7 cellular contexts compared by ENCODE assay signal in the genomic region with DNA sequence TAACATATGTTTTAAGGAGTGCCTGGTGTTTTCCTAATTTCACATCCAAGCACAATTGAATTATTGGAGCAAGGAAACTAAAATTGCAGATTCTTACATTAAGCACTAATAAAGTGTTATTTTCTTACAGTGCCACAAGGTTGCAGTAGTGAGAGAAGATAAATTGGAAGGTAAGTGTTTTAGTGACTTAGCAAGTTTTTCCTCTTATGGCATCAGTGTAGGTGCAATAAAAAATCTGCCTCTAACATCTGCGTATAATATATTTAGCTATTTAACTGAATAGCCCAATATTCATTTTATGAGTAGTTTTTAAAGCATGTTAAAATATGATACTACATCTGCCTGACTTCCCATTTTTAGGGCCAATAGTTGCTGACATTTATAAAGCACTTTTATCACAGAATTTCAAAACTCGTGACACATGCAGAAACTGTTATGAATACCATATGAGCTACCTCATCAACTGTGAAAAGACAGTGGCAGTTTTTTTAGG. TPM values are rescaled to one million over a fixed set of nuclear protein-coding genes. Genes with fewer than 3 reads are reported as not detected.
A peak's percentile ranks its signal among the peaks of the same experiment; 100 is the strongest.
DNase-seq lines count a peak whose midpoint lies in the region; ATAC-seq and TF ChIP-seq lines count a peak whose summit lies in the region.

No MANE protein-coding gene starts in this region.

- intact Hi-C loops in PC-9 (cut with micrococcal nuclease; ENCODE audit: unreplicated experiment) = loop anchor here (1.0 kb wide), 1 partner anchor 115 kb away; no protein-coding TSS in a partner anchor

- H3K9ac ChIP-seq in fibroblast of lung (ENCODE audit: insufficient read depth, low read length) = no peak overlapping the region

- no peak overlapping the region for H3K4me3 Mint-ChIP-seq in progenitor cell of endocrine pancreas (ENCODE audit: low read depth)

- no peaks in the 10 kb centered on the region for H3K9me2 ChIP-seq in PC-9 (ENCODE audit: insufficient read depth)

- no peaks in the 10 kb centered on the region for H3K4me1 Mint-ChIP-seq in progenitor cell of endocrine pancreas (ENCODE audit: low read depth)

- peaks cover 7% of the 10 kb centered on the region; the same call in 1 of the 2 replicates for H3F3A ChIP-seq in PC-9 (ENCODE audit: insufficient read depth, low read depth)

- H3K79me2 ChIP-seq in PC-9 (ENCODE audit: low read depth) (no peaks in the 10 kb centered on the region), fibroblast of lung (ENCODE audit: control insufficient read depth, insufficient read depth, low read length) (no peaks in the 10 kb centered on the region)

- no peaks in the 10 kb centered on the region for H3K9me3 ChIP-seq in PC-9 (ENCODE audit: insufficient read depth, low read depth)
- H3K9me3 ChIP-seq in fibroblast of lung (ENCODE audit: control insufficient read depth, insufficient read depth, low read depth, low read length) = no peaks in the 10 kb centered on the region

- H3K36me3 ChIP-seq in PC-9 (ENCODE audit: low read depth) = peaks cover 42% of the 10 kb centered on the region
- no peaks in the 10 kb centered on the region for H3K36me3 ChIP-seq in fibroblast of lung (ENCODE audit: control insufficient read depth, insufficient read depth, low read length)

- no peaks in the 10 kb centered on the region for H3K27me3 Mint-ChIP-seq in progenitor cell of endocrine pancreas

- peaks cover 6% of the 10 kb centered on the region for H3K36me3 Mint-ChIP-seq in progenitor cell of endocrine pancreas (ENCODE audit: insufficient read depth)

- H4K20me1 ChIP-seq in PC-9 (ENCODE audit: insufficient read depth) (peaks cover 8% of the 10 kb centered on the region; the same call in 1 of the 2 replicates), fibroblast of lung (ENCODE audit: control insufficient read depth, extremely low read depth, insufficient read depth, low read length) (no peaks in the 10 kb centered on the region)

- H3K4me1 ChIP-seq in PC-9 (replicated peaks; ENCODE audit: insufficient read depth) (peaks cover 7% of the 10 kb centered on the region; the same call in 1 of the 2 replicates), fibroblast of lung (ENCODE audit: control insufficient read depth, extremely low read depth, insufficient read depth, low read length) (no peaks in the 10 kb centered on the region)

- no peak overlapping the region for H3K4me2 ChIP-seq in PC-9
- no peak overlapping the region for H3K4me2 ChIP-seq in fibroblast of lung (ENCODE audit: extremely low read depth, insufficient read depth, low read length)

- peak in 1 of 2 experiments; percentile 75 for DNase-seq in PC-9
- peak; percentile 70 to 79 for DNase-seq in fibroblast of lung (ENCODE audit: low read depth in 2 of 2)
- DNase-seq in progenitor cell of endocrine pancreas (ENCODE audit: low spot score, unreplicated experiment) = no peak
- no peak for DNase-seq in activated CD4-positive, alpha-beta T cell treated with anti-CD3 and anti-CD28 coated beads, Interleukin-2, amount 50 U/mL, for 48 hours

- CTCF ChIA-PET in PC-9 (lab: Charles Lee) = interaction anchor here (1.0 to 1.2 kb wide), 3 partner anchors 19 to 128 kb away, joined by 3 to 4 read pairs (median 3); a partner anchor contains a TSS

- H3K27me3 ChIP-seq in PC-9 (ENCODE audit: insufficient read depth, low read depth) (no peaks in the 10 kb centered on the region), fibroblast of lung (ENCODE audit: control insufficient read depth, insufficient read depth, low read length) (no peaks in the 10 kb centered on the region)

- ATAC-seq in GM18511 (IDR thresholded peaks at IDR 0.05; ENCODE audit: unreplicated experiment) = no peak
- no peak for ATAC-seq in GM21619 (IDR thresholded peaks at IDR 0.05; ENCODE audit: unreplicated experiment)

- peak; percentile 25; the same call in 1 of the 2 replicates for TF ChIP-seq CTCF in GM12875 (IDR thresholded peaks at IDR 0.05; ENCODE audit: borderline replicate concordance, insufficient read depth, low read depth, low read length)
- TF ChIP-seq CTCF in PC-9 (conservative IDR thresholded peaks at IDR 0.05) = peak; percentile 69
- peak; percentile 29 to 55 for TF ChIP-seq CTCF in fibroblast of lung (conservative IDR thresholded peaks at IDR 0.05 in 1 of 2, IDR thresholded peaks at IDR 0.05 in 1 of 2; ENCODE audit: low read depth in 1 of 2, low read length in 2 of 2)
- TF ChIP-seq CTCF in progenitor cell of endocrine pancreas (IDR thresholded peaks at IDR 0.05; ENCODE audit: unreplicated experiment) = peak; percentile 53

- POLR2A ChIA-PET in PC-9 (lab: Charles Lee; ENCODE audit: unreplicated experiment) = interaction anchor here (0.7 kb wide), 1 partner anchor 128 kb away, joined by 5 read pairs; no protein-coding TSS in a partner anchor

- H2AFZ ChIP-seq in PC-9 = no peak overlapping the region
- no peak overlapping the region for H2AFZ ChIP-seq in fibroblast of lung (ENCODE audit: low read length)

- H3K27ac ChIP-seq in PC-9 (peak overlapping the region; percentile 38), fibroblast of lung (ENCODE audit: insufficient read depth, low read length) (peak overlapping the region; percentile 26)

- BruUV-seq in PC-9 (replicated peaks; lab: Mats Ljungman, UMichigan) = no TSS peak

- H3K4me3 ChIP-seq in GM12875 (ENCODE audit: low read depth, low read length) (no peak overlapping the region), PC-9 (no peak overlapping the region), fibroblast of lung (replicated peaks in 1 of 4; ENCODE audit: control extremely low read depth in 1 of 4, insufficient read depth in 1 of 4, low read depth in 3 of 4, low read length in 4 of 4) (no peak overlapping the region)

- no peak overlapping the region for H3K27ac Mint-ChIP-seq in progenitor cell of endocrine pancreas

- H3K9me3 Mint-ChIP-seq in progenitor cell of endocrine pancreas (ENCODE audit: low read depth) = no peaks in the 10 kb centered on the region

RNA-seq across cellular contexts. Expression of a gene that starts 19.0 kb away (rescaled TPM):
- 41.2 and 44.1 TPM in 2 replicates for total RNA-seq in PC-9 (2021)
- 9.1 and 12.8 TPM in 2 replicates for total RNA-seq in fibroblast of lung
- polyA plus RNA-seq in fibroblast of lung = 13.7 and 19.6 TPM in 2 replicates
- 8.2 and 11.6 TPM in 2 replicates for polyA plus RNA-seq in fibroblast of lung (2012)
- polyA minus RNA-seq in fibroblast of lung (ENCODE audit: low replicate concordance) = 2.2 and 3.1 TPM in 2 replicates
- total RNA-seq in progenitor cell of endocrine pancreas = 26.6 and 27.9 TPM in 2 replicates

Comparison
In these comparisons a context has a peak if more than half of its experiments do, and no peak if none do; other contexts are left out.
1. DNase-seq: peak in fibroblast of lung (2 of 2); none in progenitor cell of endocrine pancreas (single experiment) and activated CD4-positive, alpha-beta T cell treated with anti-CD3 and anti-CD28 coated beads, Interleukin-2, amount 50 U/mL, for 48 hours (0 of 2).
2. Peak in every context shown above with its lines, with median percentiles within 50 percentile points of each other: CTCF ChIP-seq.